11 cellular contexts compared by ENCODE assay signal in genomic region chr11:30131535-30131934, GRCh38.
A peak's percentile ranks its signal among the peaks of the same experiment; 100 is the strongest.
DNase-seq lines count a peak whose midpoint lies in the region; ATAC-seq, FAIRE-seq and TF ChIP-seq lines count a peak whose summit lies in the region.
"Had no signal": no experiment of that assay in that cellular context is flagged by ENCODE, and none has a peak within 500 bp of the region (broad histone marks: within the 10 kb centered on the region; RNA-seq: fewer than 3 reads in every experiment).

No MANE protein-coding gene starts in this region.

- H3K36me3 ChIP-seq in brain microvascular endothelial cell (replicated peaks) (no peaks in the 10 kb centered on the region), pancreas (no peaks in the 10 kb centered on the region)

- H3K27ac ChIP-seq in brain microvascular endothelial cell = no peak overlapping the region
- H3K27ac ChIP-seq in pancreas = no peak overlapping the region

- H3K4me3 ChIP-seq in brain microvascular endothelial cell (ENCODE audit: low read depth, low read length) (no peak overlapping the region), pancreas (no peak overlapping the region)

- no peaks in the 10 kb centered on the region for H3K27me3 ChIP-seq in brain microvascular endothelial cell (replicated peaks)
- H3K27me3 ChIP-seq in pancreas = no peaks in the 10 kb centered on the region

- no peaks in the 10 kb centered on the region for H3K4me1 ChIP-seq in pancreas

- 54 to 57% methylated on average over 2 of the region's 2 CpGs for WGBS in pancreas, 2 donors

- peak; percentile 35 for TF ChIP-seq CTCF in brain microvascular endothelial cell (IDR thresholded peaks at IDR 0.05; ENCODE audit: low read depth, low read length, missing control alignments)
- TF ChIP-seq CTCF in pancreas (IDR thresholded peaks at IDR 0.05) = peak in 1 of 4 donors; percentile 8

- ATAC-seq in GM18907 (IDR thresholded peaks at IDR 0.05; ENCODE audit: unreplicated experiment) (peak; percentile 80), HG03025 (IDR thresholded peaks at IDR 0.05; ENCODE audit: low FRiP score, unreplicated experiment) (peak; percentile 61), pancreas (peak; percentile 56 to 94 (median 89))
- ATAC-seq: activated CD4-positive, alpha-beta T cell treated with anti-CD3 and anti-CD28 coated beads for 36 hours; Panc1 had no signal

- in situ Hi-C loops in brain microvascular endothelial cell (cut with HindIII; ENCODE audit: low pct_ligation_motif_present, low sequenced_read_pairs) = no loop called here

- no peak for FAIRE-seq in pancreas (lab: Jason Lieb, UNC)

- H3K9me3 ChIP-seq in pancreas = no peaks in the 10 kb centered on the region

- intact Hi-C loops in pancreas (cut with DNase I) = no loop called here

- DNase-seq in brain microvascular endothelial cell (peak; percentile 8), pancreas (no peak), OCI-M2 (lab: John Stamatoyannopoulos, UW; ENCODE audit: unreplicated experiment) (no peak), NCI-H82 treated with DMSO at 0.1 percent for 48 hours (lab: John Stamatoyannopoulos, UW; ENCODE audit: unreplicated experiment) (no peak), NCI-H2227 (lab: John Stamatoyannopoulos, UW; ENCODE audit: unreplicated experiment) (no peak)
- DNase-seq in activated naive CD4-positive, alpha-beta T cell (lab: John Stamatoyannopoulos, UW) = no peak
- DNase-seq: activated CD4-positive, alpha-beta T cell treated with anti-CD3 and anti-CD28 coated beads for 36 hours; NCI-H1417 treated with DMSO at 0.1 percent for 48 hours had no signal
